21 cellular contexts compared by ENCODE assay signal in genomic region chr19:44806271-44806670, GRCh38. TPM values are rescaled to one million over a fixed set of nuclear protein-coding genes. Genes with fewer than 3 reads are reported as not detected.
DNase-seq lines count a peak whose midpoint lies in the region; ATAC-seq and TF ChIP-seq lines count a peak whose summit lies in the region.
"Had no signal": no experiment of that assay in that cellular context is flagged by ENCODE, and none has a peak within 500 bp of the region (broad histone marks: within the 10 kb centered on the region; RNA-seq: fewer than 3 reads in every experiment).

No MANE protein-coding gene starts in this region.

- no peaks in the 10 kb centered on the region for H3K27me3 Mint-ChIP-seq in mesothelial cell of epicardium (ENCODE audit: low read depth)

- DNase-seq in NCI-H2171 treated with DMSO at 0.1 percent for 48 hours (lab: John Stamatoyannopoulos, UW) (peak; percentile 20), NCI-H2171 (lab: John Stamatoyannopoulos, UW) (no peak), RWPE1 (ENCODE audit: low spot score) (no peak), mesothelial cell of epicardium (ENCODE audit: low spot score in 2 of 2, unreplicated experiment in 2 of 2) (no peak), activated gamma-delta T cell (lab: John Stamatoyannopoulos, UW) (no peak), T-helper 9 cell (no peak), NCI-H748 (lab: John Stamatoyannopoulos, UW; ENCODE audit: unreplicated experiment) (no peak)
- DNase-seq in stimulated activated effector memory CD8-positive, alpha-beta T cell treated with anti-CD3 and anti-CD28 coated beads, Interleukin-12 subunit alpha, Interleukin-12 subunit beta, amount 100 ng/mL, for 72 hours (ENCODE audit: low spot score in 2 of 2) = no peak
- DNase-seq: 8988T; CD4-positive, CD25-positive, alpha-beta regulatory T cell; GF-D8; H9; NCI-H187; NCI-H2107; NCI-H446 treated with DMSO at 0.1 percent for 48 hours; NK-92 treated with Interleukin-12 subunit alpha and Interleukin-12 subunit beta, amount 100 ng/mL, for 24 hours had no signal

- CTCF ChIA-PET in RWPE1 (lab: Yijun Ruan, JAX) = interaction anchor here (0.6 to 1.4 kb wide), 3 partner anchors 17 to 38 kb away, joined by 3 to 6 read pairs (median 3); no protein-coding TSS in a partner anchor

- ATAC-seq in stimulated activated effector memory CD8-positive, alpha-beta T cell treated with anti-CD3 and anti-CD28 coated beads, Interleukin-12 subunit alpha, Interleukin-12 subunit beta, amount 100 ng/mL, for 72 hours = no peak

- peaks cover 40% of the 10 kb centered on the region for H3K4me1 Mint-ChIP-seq in mesothelial cell of epicardium
- H3K4me1 Mint-ChIP-seq in stimulated activated effector memory CD8-positive, alpha-beta T cell treated with anti-CD3 and anti-CD28 coated beads, Interleukin-12 subunit alpha, Interleukin-12 subunit beta, amount 100 ng/mL, for 72 hours = peaks cover 4% of the 10 kb centered on the region

- H3K27ac ChIP-seq in RWPE1 = peak overlapping the region; percentile 95
- H3K27ac ChIP-seq: HL-60 had no signal

- no peak overlapping the region for H3K4me3 Mint-ChIP-seq in mesothelial cell of epicardium
- H3K4me3 Mint-ChIP-seq in stimulated activated effector memory CD8-positive, alpha-beta T cell treated with anti-CD3 and anti-CD28 coated beads, Interleukin-12 subunit alpha, Interleukin-12 subunit beta, amount 100 ng/mL, for 72 hours = no peak overlapping the region
- H3K4me3 Mint-ChIP-seq: B cell; CD4-positive, CD25-positive, alpha-beta regulatory T cell; H9 had no signal

- H3K9me3 Mint-ChIP-seq in mesothelial cell of epicardium = no peaks in the 10 kb centered on the region
- H3K9me3 Mint-ChIP-seq in stimulated activated effector memory CD8-positive, alpha-beta T cell treated with anti-CD3 and anti-CD28 coated beads, Interleukin-12 subunit alpha, Interleukin-12 subunit beta, amount 100 ng/mL, for 72 hours = no peaks in the 10 kb centered on the region
- H3K9me3 Mint-ChIP-seq: H9 had no signal

- no peak for TF ChIP-seq CTCF in RWPE1 (conservative IDR thresholded peaks at IDR 0.05; ENCODE audit: low read depth)
- no peak for TF ChIP-seq CTCF in mesothelial cell of epicardium (IDR thresholded peaks at IDR 0.05; ENCODE audit: unreplicated experiment)

- H3K27ac Mint-ChIP-seq in mesothelial cell of epicardium = peak overlapping the region; percentile 67
- no peak overlapping the region for H3K27ac Mint-ChIP-seq in stimulated activated effector memory CD8-positive, alpha-beta T cell treated with anti-CD3 and anti-CD28 coated beads, Interleukin-12 subunit alpha, Interleukin-12 subunit beta, amount 100 ng/mL, for 72 hours
- H3K27ac Mint-ChIP-seq: B cell; CD4-positive, CD25-positive, alpha-beta regulatory T cell had no signal

- POLR2A ChIA-PET in RWPE1 (lab: Yijun Ruan, JAX; ENCODE audit: low non-redundant PET) = no interaction called here

- H3K36me3 Mint-ChIP-seq in mesothelial cell of epicardium = peaks cover 3% of the 10 kb centered on the region
- peaks cover 6% of the 10 kb centered on the region for H3K36me3 Mint-ChIP-seq in stimulated activated effector memory CD8-positive, alpha-beta T cell treated with anti-CD3 and anti-CD28 coated beads, Interleukin-12 subunit alpha, Interleukin-12 subunit beta, amount 100 ng/mL, for 72 hours
- H3K36me3 Mint-ChIP-seq: CD4-positive, CD25-positive, alpha-beta regulatory T cell had no signal

RNA-seq across cellular contexts. Expression of gene BCAM, which starts 2.6 kb away (rescaled TPM):
- total RNA-seq in mesothelial cell of epicardium = 346 to 378 TPM (median 355 TPM) in 3 replicates
- total RNA-seq: B cell; CD4-positive, CD25-positive, alpha-beta regulatory T cell had no signal

RNA-seq across cellular contexts. Expression of gene CBLC, which starts 28.6 kb away (rescaled TPM):
- total RNA-seq in mesothelial cell of epicardium = 8.5 to 10.8 TPM (median 8.8 TPM) in 3 replicates
- total RNA-seq: B cell; CD4-positive, CD25-positive, alpha-beta regulatory T cell; Daoy; HT1080; M059J had no signal

RNA-seq across cellular contexts. Expression of gene NECTIN2, which starts 39.8 kb away (rescaled TPM):
- total RNA-seq in mesothelial cell of epicardium = 291 to 300 TPM (median 299 TPM) in 3 replicates

RNA-seq across cellular contexts. Expression of gene BCL3, which starts 57.8 kb away (rescaled TPM):
- 14.9 to 21.5 TPM (median 20.1 TPM) in 3 replicates for total RNA-seq in mesothelial cell of epicardium
